ENCODE assay signal across 8 cellular contexts in the genomic region with DNA sequence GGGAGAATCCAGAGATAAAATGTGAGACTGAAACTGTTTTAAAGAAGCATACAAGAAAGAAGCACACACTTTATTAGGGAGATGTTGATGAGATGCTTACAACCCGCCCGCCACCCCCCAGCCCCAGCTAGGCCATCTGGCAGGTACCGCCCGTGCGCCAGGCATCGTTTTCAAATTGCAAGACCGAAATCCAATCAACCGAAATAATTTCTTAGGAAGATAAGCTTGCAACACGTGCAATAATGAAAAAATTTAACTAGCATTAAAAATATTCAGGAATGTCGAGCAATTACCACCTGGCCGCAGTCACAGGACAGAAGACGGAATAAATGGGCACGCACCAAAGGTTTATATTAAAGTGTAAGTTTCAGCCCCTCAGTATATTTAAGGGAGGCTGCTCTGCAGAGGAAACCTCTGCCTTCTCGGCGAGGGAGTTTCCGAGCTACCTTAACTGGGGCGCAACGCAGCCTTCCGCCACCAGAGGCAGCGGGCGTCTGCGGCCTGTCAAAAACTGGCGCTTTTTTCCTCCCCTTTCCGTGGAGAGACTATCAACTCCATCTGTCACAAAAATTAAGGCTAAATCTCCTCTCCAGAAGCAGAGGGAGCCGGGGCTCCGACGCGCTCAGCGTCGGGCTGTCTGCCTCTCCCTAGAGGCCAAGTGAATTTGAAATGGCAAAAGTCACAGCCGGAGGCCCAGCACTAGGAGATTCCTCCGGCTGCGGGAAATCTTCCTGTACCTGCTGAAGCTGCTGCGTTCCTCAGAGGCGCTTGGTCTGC. TPM values are rescaled to one million over a fixed set of nuclear protein-coding genes. Genes with fewer than 3 reads are reported as not detected.
A peak's percentile ranks its signal among the peaks of the same experiment; 100 is the strongest.
DNase-seq lines count a peak whose midpoint lies in the region; ATAC-seq and TF ChIP-seq lines count a peak whose summit lies in the region.

No MANE protein-coding gene starts in this region.

- H3K27ac Mint-ChIP-seq in activated T-helper 17 cell treated with anti-CD3 and anti-CD28 coated beads, Interleukin-2, amount 50 U/mL, for 72 hours: no peak overlapping the region
- H3K27ac Mint-ChIP-seq in natural killer cell treated with Interleukin-12 subunit alpha and Interleukin-12 subunit beta and Interleukin-15 and Interleukin-18, amount 100 ng/mL, for 72 hours: peak overlapping the region; percentile 60 to 65

- no peaks in the 10 kb centered on the region for H3K79me2 ChIP-seq in PC-9 (ENCODE audit: low read depth)

- no peaks in the 10 kb centered on the region for H3K9me3 Mint-ChIP-seq in activated T-helper 17 cell treated with anti-CD3 and anti-CD28 coated beads, Interleukin-2, amount 50 U/mL, for 72 hours
- H3K9me3 Mint-ChIP-seq in natural killer cell treated with Interleukin-12 subunit alpha and Interleukin-12 subunit beta and Interleukin-15 and Interleukin-18, amount 100 ng/mL, for 72 hours: no peaks in the 10 kb centered on the region

- CTCF ChIA-PET in PC-9 (lab: Charles Lee): interaction anchor here (0.7 kb wide), 1 partner anchor 1409 kb away, joined by 8 read pairs; no protein-coding TSS in a partner anchor

- no TSS peak for BruUV-seq in PC-9 (replicated peaks; lab: Mats Ljungman, UMichigan)

- H3K27me3 Mint-ChIP-seq in activated T-helper 17 cell treated with anti-CD3 and anti-CD28 coated beads, Interleukin-2, amount 50 U/mL, for 72 hours: peaks cover 13% of the 10 kb centered on the region
- peaks cover 5 to 6% of the 10 kb centered on the region in 2 donors for H3K27me3 Mint-ChIP-seq in natural killer cell treated with Interleukin-12 subunit alpha and Interleukin-12 subunit beta and Interleukin-15 and Interleukin-18, amount 100 ng/mL, for 72 hours

- peak overlapping the region; percentile 95 for H2AFZ ChIP-seq in PC-9

- no peaks in the 10 kb centered on the region for H4K20me1 ChIP-seq in PC-9 (ENCODE audit: insufficient read depth)

- H3K27me3 ChIP-seq in PC-9 (ENCODE audit: insufficient read depth, low read depth): no peaks in the 10 kb centered on the region

- intact Hi-C loops in PC-9 (cut with micrococcal nuclease; ENCODE audit: unreplicated experiment): loop anchor here (5.0 kb wide), 3 partner anchors 206 to 461 kb away; no protein-coding TSS in a partner anchor

- peak; percentile 91 for TF ChIP-seq CTCF in C4-2B (conservative IDR thresholded peaks at IDR 0.05)
- peak; percentile 77 for TF ChIP-seq CTCF in PC-9 (conservative IDR thresholded peaks at IDR 0.05)

- H3K36me3 Mint-ChIP-seq in activated T-helper 17 cell treated with anti-CD3 and anti-CD28 coated beads, Interleukin-2, amount 50 U/mL, for 72 hours (ENCODE audit: low read depth): no peaks in the 10 kb centered on the region
- peaks cover 14% of the 10 kb centered on the region for H3K36me3 Mint-ChIP-seq in natural killer cell treated with Interleukin-12 subunit alpha and Interleukin-12 subunit beta and Interleukin-15 and Interleukin-18, amount 100 ng/mL, for 72 hours

- H3K9me3 ChIP-seq in PC-9 (ENCODE audit: insufficient read depth, low read depth): no peaks in the 10 kb centered on the region

- H3K4me3 ChIP-seq in PC-9: peak overlapping the region; percentile 63

- DNase-seq in PC-9 (peak; percentile 57), fibroblast of peridontal ligament (ENCODE audit: extremely low read depth) (peak; percentile 87)
- peak; percentile 79 for DNase-seq in natural killer cell treated with Interleukin-12 subunit alpha and Interleukin-12 subunit beta and Interleukin-15 and Interleukin-18, amount 100 ng/mL, for 72 hours (ENCODE audit: low spot score)
- peak; percentile 30 to 69 (median 52) for DNase-seq in stimulated activated naive CD4-positive, alpha-beta T cell (lab: John Stamatoyannopoulos, UW)

- peak overlapping the region; percentile 89 for H3K4me2 ChIP-seq in PC-9

- ATAC-seq in GM19351 (IDR thresholded peaks at IDR 0.05; ENCODE audit: unreplicated experiment): peak; percentile 73
- peak; percentile 62 for ATAC-seq in HG03469 (IDR thresholded peaks at IDR 0.05; ENCODE audit: unreplicated experiment)
- ATAC-seq in activated T-helper 17 cell treated with anti-CD3 and anti-CD28 coated beads, Interleukin-2, amount 50 U/mL, for 72 hours (replicated peaks): peak; percentile 71
- peak; percentile 65 to 73 for ATAC-seq in natural killer cell treated with Interleukin-12 subunit alpha and Interleukin-12 subunit beta and Interleukin-15 and Interleukin-18, amount 100 ng/mL, for 72 hours

- H3K9me2 ChIP-seq in PC-9 (ENCODE audit: insufficient read depth): no peaks in the 10 kb centered on the region

- H3K4me3 Mint-ChIP-seq in activated T-helper 17 cell treated with anti-CD3 and anti-CD28 coated beads, Interleukin-2, amount 50 U/mL, for 72 hours: peak overlapping the region; percentile 82
- H3K4me3 Mint-ChIP-seq in natural killer cell treated with Interleukin-12 subunit alpha and Interleukin-12 subunit beta and Interleukin-15 and Interleukin-18, amount 100 ng/mL, for 72 hours: peak overlapping the region; percentile 82

- peak overlapping the region; percentile 9; the same call in 1 of the 2 replicates for H3K27ac ChIP-seq in C4-2B
- no peak overlapping the region for H3K27ac ChIP-seq in PC-9

- no peaks in the 10 kb centered on the region for H3K36me3 ChIP-seq in PC-9 (ENCODE audit: low read depth)

- 0 out of 2 replicates have a peak, but pooled peaks cover 4% of the 10 kb centered on the region for H3K4me1 ChIP-seq in PC-9 (replicated peaks; ENCODE audit: insufficient read depth)

- H3F3A ChIP-seq in PC-9 (ENCODE audit: insufficient read depth, low read depth): no peaks in the 10 kb centered on the region; the same call in 1 of the 2 replicates

- no peaks in the 10 kb centered on the region for H3K4me1 Mint-ChIP-seq in activated T-helper 17 cell treated with anti-CD3 and anti-CD28 coated beads, Interleukin-2, amount 50 U/mL, for 72 hours
- H3K4me1 Mint-ChIP-seq in natural killer cell treated with Interleukin-12 subunit alpha and Interleukin-12 subunit beta and Interleukin-15 and Interleukin-18, amount 100 ng/mL, for 72 hours (ENCODE audit: low read depth in 2 of 2): peaks cover 14 to 16% of the 10 kb centered on the region in 2 donors

- POLR2A ChIA-PET in PC-9 (lab: Charles Lee; ENCODE audit: unreplicated experiment): no interaction called here

RNA-seq across cellular contexts. Expression of a gene that starts 1.0 kb away (rescaled TPM):
- not detected in 2 replicates for total RNA-seq in PC-9 (2021)
- under 1 TPM in 1 of 2 donors, not detected in 1; 0.28 TPM for total RNA-seq in activated T-helper 17 cell treated with anti-CD3 and anti-CD28 coated beads, Interleukin-2, amount 50 U/mL, for 72 hours
- total RNA-seq in natural killer cell treated with Interleukin-12 subunit alpha and Interleukin-12 subunit beta and Interleukin-15 and Interleukin-18, amount 100 ng/mL, for 72 hours: under 1 TPM; 0.48 to 0.53 TPM
